Comparison of ENCODE assay signal across 11 cellular contexts in genomic region chr22:24578355-24579241, GRCh38. TPM values are rescaled to one million over a fixed set of nuclear protein-coding genes. Genes with fewer than 3 reads are reported as not detected.
DNase-seq lines count a peak whose midpoint lies in the region; ATAC-seq and TF ChIP-seq lines count a peak whose summit lies in the region.
"Had no signal": no experiment of that assay in that cellular context is flagged by ENCODE, and none has a peak within 500 bp of the region (broad histone marks: within the 10 kb centered on the region; RNA-seq: fewer than 3 reads in every experiment).

No MANE protein-coding gene starts in this region.

- ATAC-seq in naive thymus-derived CD4-positive, alpha-beta T cell, result no peak

- POLR2A ChIA-PET in naive thymus-derived CD4-positive, alpha-beta T cell (lab: Charles Lee), result no interaction called here
- POLR2A ChIA-PET in GM10248 (lab: Yijun Ruan, JAX), result no interaction called here

- in situ Hi-C loops in mammary epithelial cell (cut with MboI; ENCODE audit: low sequenced_read_pairs in 2 of 2), result no loop called here

- no TSS peak for BruUV-seq in mammary epithelial cell (replicated peaks; lab: Mats Ljungman, UMichigan)

- no peak overlapping the region for H3K4me3 ChIP-seq in mammary epithelial cell (replicated peaks in 1 of 3; ENCODE audit: insufficient read depth in 1 of 3, low read depth in 2 of 3, low read length in 3 of 3)
- H3K4me3 ChIP-seq in naive thymus-derived CD4-positive, alpha-beta T cell (ENCODE audit: low read length), result no peak overlapping the region
- H3K4me3 ChIP-seq: BLaER1 treated with 17β-estradiol and CSF1 and Interleukin-3, amounts not matched to agents 10 nM and 100 nM; lung had no signal

- no peaks in the 10 kb centered on the region for H3K9me3 ChIP-seq in mammary epithelial cell (replicated peaks; ENCODE audit: insufficient read depth, low read length)
- H3K9me3 ChIP-seq in naive thymus-derived CD4-positive, alpha-beta T cell (ENCODE audit: control insufficient read depth in 2 of 3, low read length in 3 of 3), result no peaks in the 10 kb centered on the region
- H3K9me3 ChIP-seq: BLaER1 treated with 17β-estradiol and CSF1 and Interleukin-3, amounts not matched to agents 10 nM and 100 nM had no signal

- no peaks in the 10 kb centered on the region for H3K79me2 ChIP-seq in mammary epithelial cell (ENCODE audit: insufficient read depth, low read length)

- no peaks in the 10 kb centered on the region for H3K9me3 Mint-ChIP-seq in naive thymus-derived CD4-positive, alpha-beta T cell

- H3K27me3 Mint-ChIP-seq in naive thymus-derived CD4-positive, alpha-beta T cell, result no peaks in the 10 kb centered on the region

- CTCF ChIA-PET in mammary epithelial cell (lab: Charles Lee; ENCODE audit: low non-redundant PET), result no interaction called here
- CTCF ChIA-PET in naive thymus-derived CD4-positive, alpha-beta T cell (lab: Charles Lee), result no interaction called here
- CTCF ChIA-PET in GM10248 (lab: Yijun Ruan, JAX), result no interaction called here

- dilution Hi-C loops in mammary epithelial cell (cut with HindIII; ENCODE audit: low sequenced_read_pairs), result no loop called here

- H3K27me3 ChIP-seq in mammary epithelial cell (ENCODE audit: insufficient read depth, low read length), result no peaks in the 10 kb centered on the region
- no peaks in the 10 kb centered on the region for H3K27me3 ChIP-seq in naive thymus-derived CD4-positive, alpha-beta T cell (ENCODE audit: control insufficient read depth in 2 of 2, insufficient read depth in 2 of 2, low read length in 2 of 2)
- H3K27me3 ChIP-seq: BLaER1 treated with 17β-estradiol and CSF1 and Interleukin-3, amounts not matched to agents 10 nM and 100 nM had no signal

- peaks cover 35% of the 10 kb centered on the region for H3K4me1 ChIP-seq in mammary epithelial cell (ENCODE audit: insufficient read depth, low read length)
- H3K4me1 ChIP-seq in naive thymus-derived CD4-positive, alpha-beta T cell (ENCODE audit: control insufficient read depth in 2 of 2, insufficient read depth in 2 of 2, low read length in 2 of 2), result no peaks in the 10 kb centered on the region

- peaks cover 3% of the 10 kb centered on the region for H3K36me3 ChIP-seq in mammary epithelial cell (ENCODE audit: insufficient read depth, low read length)
- H3K36me3 ChIP-seq in naive thymus-derived CD4-positive, alpha-beta T cell (ENCODE audit: control insufficient read depth in 2 of 3, insufficient read depth in 3 of 3, low read length in 3 of 3), result peaks cover 0 to 24% (median 6%) of the 10 kb centered on the region in 3 experiments

- H3K27ac Mint-ChIP-seq in naive thymus-derived CD4-positive, alpha-beta T cell, result peak overlapping the region in 8 of 9 donors; percentile 3 to 77 (median 54)

- H2AFZ ChIP-seq in mammary epithelial cell (ENCODE audit: low read depth, low read length), result no peak overlapping the region

- H3K36me3 Mint-ChIP-seq in naive thymus-derived CD4-positive, alpha-beta T cell, result peaks cover 0 to 20% (median 12%) of the 10 kb centered on the region in 5 donors

- H3K4me1 Mint-ChIP-seq in naive thymus-derived CD4-positive, alpha-beta T cell, result peaks cover 0 to 1% (median 0%) of the 10 kb centered on the region in 7 donors

- no peak for TF ChIP-seq CTCF in mammary epithelial cell (conservative IDR thresholded peaks at IDR 0.05 in 1 of 2, IDR thresholded peaks at IDR 0.05 in 1 of 2; ENCODE audit: extremely low read depth in 1 of 2, insufficient read depth in 1 of 2, low read depth in 1 of 2, low read length in 2 of 2)
- no peak for TF ChIP-seq CTCF in GM10248 (IDR thresholded peaks at IDR 0.05; ENCODE audit: control extremely low read depth, extremely low read depth, low read depth, missing control alignments)

- WGBS in mammary epithelial cell (ENCODE audit: low coverage, missing lambda C conversion rate), result 28% methylated on average over 5 of the region's 7 CpGs

- peak overlapping the region; percentile 77 for H3K27ac ChIP-seq in mammary epithelial cell (ENCODE audit: insufficient read depth, low read depth, low read length)
- H3K27ac ChIP-seq in naive thymus-derived CD4-positive, alpha-beta T cell (ENCODE audit: low read depth, low read length), result no peak overlapping the region
- H3K27ac ChIP-seq: BLaER1 treated with 17β-estradiol and CSF1 and Interleukin-3, amounts not matched to agents 10 nM and 100 nM had no signal

- no peak overlapping the region for H3K4me3 Mint-ChIP-seq in naive thymus-derived CD4-positive, alpha-beta T cell

- intact Hi-C loops in mammary epithelial cell (cut with micrococcal nuclease), result no loop called here
- intact Hi-C loops in naive thymus-derived CD4-positive, alpha-beta T cell (cut with micrococcal nuclease), result loop anchor here in 1 of 2 donors (1.0 kb wide), 1 partner anchor 14 kb away; no protein-coding TSS in a partner anchor

- H3K4me2 ChIP-seq in mammary epithelial cell (ENCODE audit: insufficient read depth, low read depth, low read length), result peak overlapping the region; percentile 46

- no peaks in the 10 kb centered on the region for H4K20me1 ChIP-seq in mammary epithelial cell (ENCODE audit: insufficient read depth, low read length)

- H3K9ac ChIP-seq in mammary epithelial cell (ENCODE audit: insufficient read depth, low read length), result no peak overlapping the region
- H3K9ac ChIP-seq: BLaER1 treated with 17β-estradiol and CSF1 and Interleukin-3, amounts not matched to agents 10 nM and 100 nM had no signal

- DNase-seq in AG08395 (ENCODE audit: low spot score) (peak; percentile 35), HPDE6-E6E7 (ENCODE audit: extremely low spot score) (peak; percentile 65), mammary epithelial cell (peak; percentile 94), retina (no peak), D341Med (ENCODE audit: low spot score) (no peak), NCI-H1436 (lab: John Stamatoyannopoulos, UW) (no peak), GM10248 (ENCODE audit: extremely low spot score) (no peak)
- DNase-seq in naive thymus-derived CD4-positive, alpha-beta T cell, result no peak
- DNase-seq: NCI-H524 treated with DMSO at 0.1 percent for 48 hours had no signal

RNA-seq across cellular contexts. Expression of gene LRRC75B, which starts 14.3 kb away (rescaled TPM):
- 10 to 100 TPM; 11.5 to 17.3 TPM for total RNA-seq in mammary epithelial cell
- polyA plus RNA-seq in mammary epithelial cell, result 6.9 TPM
- 1.9 TPM for polyA minus RNA-seq in mammary epithelial cell
- total RNA-seq in naive thymus-derived CD4-positive, alpha-beta T cell, result 1 to 10 TPM in 2 of 5 experiments, not detected in 3; 2.4 to 2.5 TPM
- not detected for polyA plus RNA-seq in naive thymus-derived CD4-positive, alpha-beta T cell

RNA-seq across cellular contexts. Expression of gene SNRPD3, which starts 22.8 kb away (rescaled TPM):
- total RNA-seq in mammary epithelial cell, result 10 to 100 TPM; 74.8 to 99.7 TPM
- 358 TPM for polyA plus RNA-seq in mammary epithelial cell
- 282 TPM for polyA minus RNA-seq in mammary epithelial cell
- total RNA-seq in naive thymus-derived CD4-positive, alpha-beta T cell, result 10 to 100 TPM; 47.5 to 94.5 (median 73.9) TPM
- polyA plus RNA-seq in naive thymus-derived CD4-positive, alpha-beta T cell, result 10 to 100 TPM; 84.2 to 95.1 TPM

RNA-seq across cellular contexts. Expression of gene GUCD1, which starts 23.7 kb away (rescaled TPM):
- 10 to 100 TPM; 60.9 to 98.7 TPM for total RNA-seq in mammary epithelial cell
- polyA plus RNA-seq in mammary epithelial cell, result 88.8 TPM
- 60.4 TPM for polyA minus RNA-seq in mammary epithelial cell
- 100 to 1,000 TPM in 1 of 5 experiments, 10 to 100 TPM in 4; 57.9 to 131 (median 63.4) TPM for total RNA-seq in naive thymus-derived CD4-positive, alpha-beta T cell
- polyA plus RNA-seq in naive thymus-derived CD4-positive, alpha-beta T cell, result 10 to 100 TPM; 33.1 to 54.5 TPM

RNA-seq across cellular contexts. Expression of gene GGT1, which starts 24.4 kb away (rescaled TPM):
- total RNA-seq in mammary epithelial cell, result 10 to 100 TPM; 10.9 to 26.5 TPM
- polyA plus RNA-seq in mammary epithelial cell, result 14.6 TPM
- polyA minus RNA-seq in mammary epithelial cell, result 18.3 TPM
- 10 to 100 TPM; 11.5 to 95.9 (median 12.8) TPM for total RNA-seq in naive thymus-derived CD4-positive, alpha-beta T cell
- 1 to 10 TPM; 1.1 to 2.4 TPM for polyA plus RNA-seq in naive thymus-derived CD4-positive, alpha-beta T cell

Comparison
In these comparisons a context has a peak if more than half of its experiments do, and no peak if none do; other contexts are left out.
1. DNase-seq: peak in AG08395 (single experiment), HPDE6-E6E7 (single experiment) and mammary epithelial cell (single experiment); none in naive thymus-derived CD4-positive, alpha-beta T cell (0 of 9), retina (single experiment), D341Med (single experiment), NCI-H1436 (single experiment) and GM10248 (single experiment).